In the genomic region with DNA sequence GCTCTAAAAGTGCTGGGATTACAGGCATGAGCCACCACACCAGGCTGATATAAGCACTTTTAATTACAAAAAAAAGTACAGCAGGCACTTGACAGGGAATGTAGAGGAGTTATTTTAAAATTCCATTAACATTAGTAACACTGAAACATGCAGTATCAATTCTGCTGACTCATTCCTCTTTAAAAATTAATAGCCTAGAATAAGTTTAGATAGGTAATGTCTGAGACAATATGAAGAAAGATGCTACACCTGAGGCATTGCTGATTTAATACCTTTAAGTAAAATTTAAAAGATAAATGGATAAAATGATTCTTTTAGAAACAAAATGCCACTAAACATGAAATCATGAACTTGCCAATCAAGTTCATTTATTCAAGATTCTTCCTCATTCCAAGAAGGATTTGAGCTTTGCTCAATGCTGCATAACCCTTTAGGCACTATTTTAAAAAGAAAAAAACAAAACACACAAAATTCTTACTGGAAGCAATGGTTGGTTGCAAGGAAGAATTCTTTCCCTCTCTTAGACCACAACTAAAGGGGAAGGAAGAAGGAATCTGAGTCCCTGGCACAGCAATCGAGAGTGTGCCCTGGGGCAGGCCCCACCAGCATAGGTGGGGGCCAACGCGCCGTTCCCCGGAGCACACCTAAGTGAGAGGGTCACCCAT, we compare ENCODE assay signal across 8 cellular contexts. TPM values are rescaled to one million over a fixed set of nuclear protein-coding genes. Genes with fewer than 3 reads are reported as not detected.
A peak's percentile ranks its signal among the peaks of the same experiment; 100 is the strongest.
DNase-seq lines count a peak whose midpoint lies in the region; ATAC-seq, FAIRE-seq and TF ChIP-seq lines count a peak whose summit lies in the region.

No MANE protein-coding gene starts in this region.

- ATAC-seq in GM21423 (IDR thresholded peaks at IDR 0.05; ENCODE audit: unreplicated experiment) (no peak), GM18870 (IDR thresholded peaks at IDR 0.05; ENCODE audit: unreplicated experiment) (no peak), GM18909 (IDR thresholded peaks at IDR 0.05; ENCODE audit: poor library complexity, unreplicated experiment) (no peak)

- peak; percentile 11 for FAIRE-seq in kidney (lab: Jason Lieb, UNC)

- H3K4me1 ChIP-seq in kidney (ENCODE audit: control insufficient read depth in 1 of 2, insufficient read depth in 1 of 2, low read depth in 1 of 2, low read length in 2 of 2) = peaks cover 4 to 5% of the 10 kb centered on the region in 2 donors

- DNase-seq in ACHN (peak; percentile 85), HT1080 (ENCODE audit: low read depth) (peak; percentile 52), kidney (no peak), DMS114 treated with DMSO at 0.1 percent for 48 hours (lab: John Stamatoyannopoulos, UW; ENCODE audit: unreplicated experiment) (no peak)

- H3K36me3 Mint-ChIP-seq in brain = peaks cover 59% of the 10 kb centered on the region

- H3K27ac ChIP-seq in kidney (ENCODE audit: low read depth in 2 of 2, low read length in 2 of 2) = peak overlapping the region in 1 of 2 donors; percentile 14

- H3K9me3 Mint-ChIP-seq in brain = peaks cover 4 to 15% (median 5%) of the 10 kb centered on the region in 5 experiments

- no peak overlapping the region for H3K4me3 ChIP-seq in kidney (ENCODE audit: low read length in 2 of 2)

- H3K4me1 Mint-ChIP-seq in brain = peaks cover 25% of the 10 kb centered on the region

- intact Hi-C loops in kidney (cut with DNase I) = no loop called here

- no peak for TF ChIP-seq CTCF in brain (conservative IDR thresholded peaks at IDR 0.05)
- no peak for TF ChIP-seq CTCF in kidney (IDR thresholded peaks at IDR 0.05; ENCODE audit: borderline replicate concordance, extremely low read depth, insufficient read depth)

- H3K36me3 ChIP-seq in kidney (ENCODE audit: control insufficient read depth in 1 of 2, insufficient read depth in 2 of 2, low read length in 2 of 2) = no peaks in the 10 kb centered on the region

- H3K9ac ChIP-seq in kidney (ENCODE audit: low read length in 2 of 2) = no peak overlapping the region

- no peak overlapping the region for H3K4me3 Mint-ChIP-seq in brain

- no peaks in the 10 kb centered on the region for H3K27me3 Mint-ChIP-seq in brain

- peak overlapping the region in 3 of 5 experiments; percentile 16 to 82 (median 81) for H3K27ac Mint-ChIP-seq in brain

- in situ Hi-C loops in ACHN (cut with HindIII; ENCODE audit: low pct_ligation_motif_present, low pct_unique_long_range_greater_than_20kb, low sequenced_read_pairs) = no loop called here

- no peaks in the 10 kb centered on the region for H3K9me3 ChIP-seq in kidney (ENCODE audit: control insufficient read depth in 1 of 2, low read length in 2 of 2)

RNA-seq across cellular contexts. Expression of a gene that starts 26.6 kb away (rescaled TPM):
- total RNA-seq in HT1080 (2014; rRNA removed; shearing (Covaris generic)) = 61.6 and 73.2 TPM in 2 replicates
- polyA plus RNA-seq in HT1080 (2015; cell fraction: cytosol; rRNA removed) = 57.4 and 68.9 TPM in 2 replicates
- polyA plus RNA-seq in HT1080 (2015; cell fraction: nucleus; rRNA removed) = 66.0 and 71.5 TPM in 2 replicates
- polyA plus RNA-seq in brain (ENCODE audit: insufficient read depth, low read depth, low replicate concordance) (32.1 TPM), kidney (ENCODE audit: insufficient read depth, low read depth, low replicate concordance) (19.4 TPM)
- total RNA-seq in kidney = 95.8 TPM

RNA-seq across cellular contexts. Expression of a gene that starts 53.7 kb away (rescaled TPM):
- total RNA-seq in HT1080 (2014; rRNA removed; shearing (Covaris generic)) = 1.5 and 2.2 TPM in 2 replicates
- polyA plus RNA-seq in HT1080 (2015; cell fraction: cytosol; rRNA removed) = 1.9 and 4.6 TPM in 2 replicates
- polyA plus RNA-seq in HT1080 (2015; cell fraction: nucleus; rRNA removed) = 9.2 and 10.3 TPM in 2 replicates
- polyA plus RNA-seq in brain (ENCODE audit: insufficient read depth, low read depth, low replicate concordance) (4.6 TPM), kidney (ENCODE audit: insufficient read depth, low read depth, low replicate concordance) (12.0 TPM)
- total RNA-seq in kidney = 32.0 TPM

Comparison
In these comparisons a context has a peak if more than half of its experiments do, and no peak if none do; other contexts are left out.
1. DNase-seq: peak in ACHN (single experiment) and HT1080 (single experiment); none in kidney (single experiment) and DMS114 treated with DMSO at 0.1 percent for 48 hours (single experiment).
2. RNA of a gene that starts 53.7 kb away (total RNA-seq): 32.0 TPM in kidney (single experiment); 1.5 to 2.2 TPM in HT1080; every median in the first group is over 10 times any median in the second.